Comparison of ENCODE assay signal across 8 cellular contexts in the genomic region with DNA sequence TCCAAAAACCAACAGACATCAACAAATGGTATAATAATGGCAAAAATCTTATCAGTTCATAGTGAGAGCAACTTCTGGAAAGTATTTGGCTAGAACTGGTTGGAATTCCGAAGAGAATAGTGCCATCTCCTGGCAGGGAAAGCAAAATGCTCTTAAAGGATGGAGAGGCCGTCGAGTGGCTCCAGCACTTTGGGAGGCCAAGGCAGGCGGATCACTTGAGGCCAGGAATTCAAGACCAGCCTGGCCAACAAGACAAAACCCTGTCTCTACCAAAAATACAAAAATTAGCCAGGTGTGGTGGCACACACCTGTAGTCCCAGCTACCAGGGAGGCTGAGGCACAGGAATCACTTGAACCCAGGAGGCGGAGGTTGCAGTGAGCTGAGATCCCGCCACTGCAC. TPM values are rescaled to one million over a fixed set of nuclear protein-coding genes. Genes with fewer than 3 reads are reported as not detected.
DNase-seq lines count a peak whose midpoint lies in the region; FAIRE-seq and TF ChIP-seq lines count a peak whose summit lies in the region.
"Not testable (repeated sequence)": the region's sequence is repeated elsewhere in the genome, so short reads cannot be mapped to it uniquely, and the experiment has no call there.

No MANE protein-coding gene starts in this region.

- DNase-seq in DMS153 (lab: John Stamatoyannopoulos, UW) (peak; percentile 53), HFFc6 (peak; percentile 57), NCI-H2227 (lab: John Stamatoyannopoulos, UW; ENCODE audit: unreplicated experiment) (peak; percentile 64), SKM-1 (lab: John Stamatoyannopoulos, UW; ENCODE audit: unreplicated experiment) (peak; percentile 20), bronchial epithelial cell (ENCODE audit: low read depth) (peak; percentile 50), cardiac muscle cell (ENCODE audit: low read depth in 1 of 2, low spot score in 1 of 2) (peak; percentile 68 to 74), myocyte (ENCODE audit: low read depth) (peak; percentile 57), urothelium cell line (ENCODE audit: low spot score) (peak; percentile 39)

- H3K27ac ChIP-seq in cardiac muscle cell: not testable (repeated sequence)

- peaks cover 45% of the 10 kb centered on the region for H3K36me3 Mint-ChIP-seq in HFFc6 (ENCODE audit: low read depth)

- FAIRE-seq in bronchial epithelial cell (lab: Jason Lieb, UNC); urothelium cell line (lab: Jason Lieb, UNC): not testable (repeated sequence)

- not testable (repeated sequence) for H3K9me3 ChIP-seq in cardiac muscle cell (ENCODE audit: low read depth)

- not testable (repeated sequence) for H3K4me1 Mint-ChIP-seq in HFFc6 (ENCODE audit: low read depth)

- TF ChIP-seq CTCF in HFFc6 (IDR thresholded peaks at IDR 0.05) (peak; percentile 84), bronchial epithelial cell (IDR thresholded peaks at IDR 0.05; ENCODE audit: insufficient read depth, low read length, severe bottlenecking) (peak; percentile 58), cardiac muscle cell (IDR thresholded peaks at IDR 0.05; ENCODE audit: low read depth, low read length) (peak; percentile 55)

- H3K4me3 ChIP-seq in bronchial epithelial cell (ENCODE audit: low read depth, low read length); cardiac muscle cell: not testable (repeated sequence)

- H3K4me3 Mint-ChIP-seq in HFFc6: not testable (repeated sequence)

- not testable (repeated sequence) for H3K9me3 Mint-ChIP-seq in HFFc6

- not testable (repeated sequence) for H3K27ac Mint-ChIP-seq in HFFc6

- not testable (repeated sequence) for H3K27me3 Mint-ChIP-seq in HFFc6 (ENCODE audit: insufficient read depth)

- not testable (repeated sequence) for H3K4me1 ChIP-seq in cardiac muscle cell (ENCODE audit: low read depth)

- H3K27me3 ChIP-seq in bronchial epithelial cell (ENCODE audit: control insufficient read depth, insufficient read depth, low read length); cardiac muscle cell: not testable (repeated sequence)

- H3K36me3 ChIP-seq in bronchial epithelial cell (ENCODE audit: control insufficient read depth, insufficient read depth, low read length): peaks cover 16% of the 10 kb centered on the region
- peaks cover 35% of the 10 kb centered on the region for H3K36me3 ChIP-seq in cardiac muscle cell

RNA-seq across cellular contexts. Expression of a gene that starts 14.7 kb away (rescaled TPM):
- total RNA-seq in HFFc6 (2021; fragmentation: NEBNext Ultra II Directional; extraction: Animal tissue kit (Norgen Biotek cat#: 25700)): 10 to 100 TPM; 71.6 to 91.6 (median 81.3) TPM
- total RNA-seq in bronchial epithelial cell (83.2 and 90.6 TPM in 2 replicates), cardiac muscle cell (48.0 and 51.1 TPM in 2 replicates), myocyte (43.2 and 50.2 TPM in 2 replicates)
- polyA plus RNA-seq in cardiac muscle cell: 47.7 and 58.9 TPM in 2 replicates
- 40.3 TPM for polyA plus RNA-seq in myocyte (2012)

RNA-seq across cellular contexts. Expression of a gene that starts 28.2 kb away (rescaled TPM):
- 10 to 100 TPM in 4 of 6 experiments, 1 to 10 TPM in 2; 9.6 to 16.0 (median 12.7) TPM for total RNA-seq in HFFc6 (2021; fragmentation: NEBNext Ultra II Directional; extraction: Animal tissue kit (Norgen Biotek cat#: 25700))
- total RNA-seq in bronchial epithelial cell (5.6 and 8.4 TPM in 2 replicates), cardiac muscle cell (14.0 and 18.4 TPM in 2 replicates), myocyte (15.7 and 16.8 TPM in 2 replicates)
- polyA plus RNA-seq in cardiac muscle cell: 9.9 and 14.1 TPM in 2 replicates
- polyA plus RNA-seq in myocyte (2012): 17.3 TPM

RNA-seq across cellular contexts. Expression of a gene that starts 30.2 kb away (rescaled TPM):
- 10 to 100 TPM; 29.4 to 40.9 (median 33.2) TPM for total RNA-seq in HFFc6 (2021; fragmentation: NEBNext Ultra II Directional; extraction: Animal tissue kit (Norgen Biotek cat#: 25700))
- total RNA-seq in bronchial epithelial cell (2.6 and 6.7 TPM in 2 replicates), cardiac muscle cell (27.5 and 47.4 TPM in 2 replicates), myocyte (42.2 and 70.1 TPM in 2 replicates)
- 33.0 and 38.6 TPM in 2 replicates for polyA plus RNA-seq in cardiac muscle cell
- polyA plus RNA-seq in myocyte (2012): 73.2 TPM

RNA-seq across cellular contexts. Expression of a gene that starts 37.5 kb away (rescaled TPM):
- 10 to 100 TPM; 41.4 to 57.1 (median 49.2) TPM for total RNA-seq in HFFc6 (2021; fragmentation: NEBNext Ultra II Directional; extraction: Animal tissue kit (Norgen Biotek cat#: 25700))
- total RNA-seq in bronchial epithelial cell (20.5 and 20.9 TPM in 2 replicates), cardiac muscle cell (55.4 and 57.7 TPM in 2 replicates), myocyte (95.8 and 137 TPM in 2 replicates)
- 42.7 and 57.0 TPM in 2 replicates for polyA plus RNA-seq in cardiac muscle cell
- 25.9 TPM for polyA plus RNA-seq in myocyte (2012)

Comparison
In these comparisons a context has a peak if more than half of its experiments do, and no peak if none do; other contexts are left out.
1. DNase-seq: peak in every context shown above with its lines; median percentile 71 in cardiac muscle cell; 64 in NCI-H2227; 57 in HFFc6; 57 in myocyte; 53 in DMS153; 50 in bronchial epithelial cell; 39 in urothelium cell line; 20 in SKM-1.